20 cellular contexts compared by ENCODE assay signal in genomic region chr15:50712018-50712417, GRCh38. TPM values are rescaled to one million over a fixed set of nuclear protein-coding genes. Genes with fewer than 3 reads are reported as not detected.
DNase-seq lines count a peak whose midpoint lies in the region; ATAC-seq, FAIRE-seq and TF ChIP-seq lines count a peak whose summit lies in the region.
"Had no signal": no experiment of that assay in that cellular context is flagged by ENCODE, and none has a peak within 500 bp of the region (broad histone marks: within the 10 kb centered on the region; RNA-seq: fewer than 3 reads in every experiment).

No MANE protein-coding gene starts in this region.

- 85% methylated on average over 3 of the region's 3 CpGs for WGBS in right cardiac atrium
- WGBS in pancreas, 2 donors = 84 to 87% methylated on average over 3 of the region's 3 CpGs

- ATAC-seq in left ventricle myocardium superior (peak; percentile 9), right cardiac atrium (no peak), memory B cell (ENCODE audit: low read depth) (no peak), HG03460 (IDR thresholded peaks at IDR 0.05; ENCODE audit: unreplicated experiment) (no peak), pancreas (no peak)
- ATAC-seq in stimulated activated memory B cell treated with anti-CD40 and anti-IgM and Interleukin-4, amounts not matched to agents 10 μg/mL and 1 μg/mL and 100 μg/mL, for 72 hours = no peak

- H3K27me3 Mint-ChIP-seq in memory B cell = no peaks in the 10 kb centered on the region
- no peaks in the 10 kb centered on the region for H3K27me3 Mint-ChIP-seq in stimulated activated memory B cell treated with anti-CD40 and anti-IgM and Interleukin-4, amounts not matched to agents 10 μg/mL and 1 μg/mL and 100 μg/mL, for 72 hours

- no peak for FAIRE-seq in pancreas (lab: Jason Lieb, UNC)
- FAIRE-seq: H54, RCC 7860 had no signal

- H3K4me1 ChIP-seq in right cardiac atrium (ENCODE audit: control insufficient read depth, insufficient read depth, low read length) (no peaks in the 10 kb centered on the region), Peyer's patch (no peaks in the 10 kb centered on the region), pancreas (no peaks in the 10 kb centered on the region)

- H3K4me3 Mint-ChIP-seq in memory B cell = no peak overlapping the region
- no peak overlapping the region for H3K4me3 Mint-ChIP-seq in stimulated activated memory B cell treated with anti-CD40 and anti-IgM and Interleukin-4, amounts not matched to agents 10 μg/mL and 1 μg/mL and 100 μg/mL, for 72 hours
- H3K4me3 Mint-ChIP-seq: HFFc6 had no signal

- H3K36me3 Mint-ChIP-seq in memory B cell = peaks cover 6% of the 10 kb centered on the region
- H3K36me3 Mint-ChIP-seq in stimulated activated memory B cell treated with anti-CD40 and anti-IgM and Interleukin-4, amounts not matched to agents 10 μg/mL and 1 μg/mL and 100 μg/mL, for 72 hours = peaks cover 4% of the 10 kb centered on the region

- H3K27ac ChIP-seq in right cardiac atrium (ENCODE audit: low read length) = no peak overlapping the region
- H3K27ac ChIP-seq in Peyer's patch = peak overlapping the region in 3 of 4 donors; percentile 30 to 85 (median 60)
- H3K27ac ChIP-seq in coronary artery = no peak overlapping the region
- H3K27ac ChIP-seq in pancreas = no peak overlapping the region

- no peak for TF ChIP-seq CTCF in Peyer's patch (IDR thresholded peaks at IDR 0.05)
- TF ChIP-seq CTCF in coronary artery (IDR thresholded peaks at IDR 0.05) = no peak
- no peak for TF ChIP-seq CTCF in pancreas (IDR thresholded peaks at IDR 0.05)

- peak overlapping the region; percentile 10 for H3K27ac Mint-ChIP-seq in memory B cell
- H3K27ac Mint-ChIP-seq in stimulated activated memory B cell treated with anti-CD40 and anti-IgM and Interleukin-4, amounts not matched to agents 10 μg/mL and 1 μg/mL and 100 μg/mL, for 72 hours = peak overlapping the region; percentile 5
- H3K27ac Mint-ChIP-seq: HFFc6 had no signal

- no peaks in the 10 kb centered on the region for H3K4me1 Mint-ChIP-seq in memory B cell
- no peaks in the 10 kb centered on the region for H3K4me1 Mint-ChIP-seq in stimulated activated memory B cell treated with anti-CD40 and anti-IgM and Interleukin-4, amounts not matched to agents 10 μg/mL and 1 μg/mL and 100 μg/mL, for 72 hours

- H3K27me3 ChIP-seq in right cardiac atrium (ENCODE audit: control insufficient read depth, insufficient read depth) (no peaks in the 10 kb centered on the region), Peyer's patch (no peaks in the 10 kb centered on the region), pancreas (no peaks in the 10 kb centered on the region)
- H3K27me3 ChIP-seq: MG63 had no signal

- H3K9me3 Mint-ChIP-seq in memory B cell = no peaks in the 10 kb centered on the region
- H3K9me3 Mint-ChIP-seq in stimulated activated memory B cell treated with anti-CD40 and anti-IgM and Interleukin-4, amounts not matched to agents 10 μg/mL and 1 μg/mL and 100 μg/mL, for 72 hours = no peaks in the 10 kb centered on the region
- H3K9me3 Mint-ChIP-seq: HFFc6 had no signal

- H3K9me3 ChIP-seq in right cardiac atrium (ENCODE audit: control insufficient read depth, low read length) (no peaks in the 10 kb centered on the region), Peyer's patch (no peaks in the 10 kb centered on the region), pancreas (no peaks in the 10 kb centered on the region)
- H3K9me3 ChIP-seq: MG63 had no signal

- H3K4me3 ChIP-seq in right cardiac atrium (ENCODE audit: low read length) (no peak overlapping the region), Peyer's patch (no peak overlapping the region), coronary artery (no peak overlapping the region), pancreas (no peak overlapping the region)
- H3K4me3 ChIP-seq: MG63 had no signal

- DNase-seq in left ventricle myocardium superior = no peak
- no peak for DNase-seq in right cardiac atrium
- DNase-seq in Peyer's patch = no peak
- no peak for DNase-seq in memory B cell (ENCODE audit: low spot score in 2 of 2)
- no peak for DNase-seq in coronary artery (ENCODE audit: low spot score)
- no peak for DNase-seq in pancreas
- DNase-seq: DMS53, HFFc6, IMR-90, Karpas-422, MG63, NCI-H1092, NCI-H146, NCI-H2227 treated with DMSO at 0.1 percent for 48 hours, NCI-H524, SIG-M5 had no signal

- no peak for TF ChIP-seq POLR2A in Peyer's patch (IDR thresholded peaks at IDR 0.05)

- H3K36me3 ChIP-seq in Peyer's patch = peaks cover 0 to 26% (median 0%) of the 10 kb centered on the region in 3 donors
- no peaks in the 10 kb centered on the region for H3K36me3 ChIP-seq in pancreas

- intact Hi-C loops in left ventricle myocardium superior (cut with micrococcal nuclease) = no loop called here
- intact Hi-C loops in right cardiac atrium (cut with DNase I) = no loop called here
- intact Hi-C loops in pancreas (cut with DNase I) = no loop called here

RNA-seq across cellular contexts. Expression of gene TRPM7, which starts 25.4 kb away (rescaled TPM):
- total RNA-seq in left ventricle myocardium superior (31.4 TPM), right cardiac atrium (10 to 100 TPM; 29.0 to 36.9 (median 30.9) TPM), Peyer's patch (10 to 100 TPM; 44.1 to 93.3 (median 63.6) TPM), pancreas (10 to 100 TPM; 10.8 to 20.7 (median 14.4) TPM)
- polyA plus RNA-seq in right cardiac atrium (11.9 TPM), pancreas (1 to 10 TPM; 4.6 to 8.6 TPM)

RNA-seq across cellular contexts. Expression of gene SPPL2A, which starts 53.5 kb away (rescaled TPM):
- 97.4 TPM for total RNA-seq in left ventricle myocardium superior
- 100 to 1,000 TPM; 110 to 120 (median 116) TPM for total RNA-seq in right cardiac atrium
- polyA plus RNA-seq in right cardiac atrium = 33.5 TPM
- total RNA-seq in Peyer's patch = 100 to 1,000 TPM in 3 of 4 donors, 10 to 100 TPM in 1; 47.0 to 425 (median 332) TPM
- total RNA-seq in pancreas = 10 to 100 TPM; 39.4 to 64.4 (median 45.2) TPM
- polyA plus RNA-seq in pancreas = 10 to 100 TPM; 29.8 to 48.6 TPM

Comparison
In these comparisons a context has a peak if more than half of its experiments do, and no peak if none do; other contexts are left out.
1. H3K27ac ChIP-seq: peak in Peyer's patch (3 of 4); none in right cardiac atrium (single experiment), coronary artery (0 of 2) and pancreas (0 of 4).